9 cellular contexts compared by ENCODE assay signal in genomic region chr2:230347659-230348305, GRCh38. TPM values are rescaled to one million over a fixed set of nuclear protein-coding genes. Genes with fewer than 3 reads are reported as not detected.
DNase-seq lines count a peak whose midpoint lies in the region; ATAC-seq and TF ChIP-seq lines count a peak whose summit lies in the region.
"Had no signal": no experiment of that assay in that cellular context is flagged by ENCODE, and none has a peak within 500 bp of the region (broad histone marks: within the 10 kb centered on the region; RNA-seq: fewer than 3 reads in every experiment).

No MANE protein-coding gene starts in this region.

- ATAC-seq in HG02759 (IDR thresholded peaks at IDR 0.05; ENCODE audit: unreplicated experiment), result peak; percentile 74
- ATAC-seq in left lobe of liver, result peak; percentile 92

- H3K27ac Mint-ChIP-seq in activated CD4-positive, alpha-beta T cell treated with anti-CD3 and anti-CD28 coated beads, Interleukin-2, amount 10 ng/mL, durations not matched to agents 7 days and 5 days, result peak overlapping the region; percentile 92

- DNase-seq in GM12865 (ENCODE audit: low read depth), result peak; percentile 67
- peak; percentile 53 for DNase-seq in activated CD4-positive, alpha-beta T cell treated with anti-CD3 and anti-CD28 coated beads, Interleukin-2, amount 10 ng/mL, durations not matched to agents 7 days and 5 days
- no peak for DNase-seq in left lobe of liver (ENCODE audit: low spot score)
- no peak for DNase-seq in SW480 (ENCODE audit: low spot score)
- no peak for DNase-seq in cerebellar cortex (ENCODE audit: low spot score)
- DNase-seq in NCI-H510A (lab: John Stamatoyannopoulos, UW), result no peak
- no peak for DNase-seq in mucosa of gallbladder (ENCODE audit: low spot score)
- DNase-seq: NCI-H2171 treated with DMSO at 0.1 percent for 48 hours had no signal

- peak overlapping the region; percentile 20 for H3K4me3 Mint-ChIP-seq in activated CD4-positive, alpha-beta T cell treated with anti-CD3 and anti-CD28 coated beads, Interleukin-2, amount 10 ng/mL, durations not matched to agents 7 days and 5 days

- no peak overlapping the region for H3K4me3 ChIP-seq in GM12865 (ENCODE audit: low read depth, low read length)

- POLR2A ChIA-PET in activated CD4-positive, alpha-beta T cell treated with anti-CD3 and anti-CD28 coated beads, Interleukin-2, amount 10 ng/mL, durations not matched to agents 7 days and 5 days (lab: Charles Lee), result interaction anchor here (0.7 kb wide), 1 partner anchor 104 kb away, joined by 3 read pairs; no protein-coding TSS in a partner anchor

- no peak for TF ChIP-seq CTCF in GM12865 (IDR thresholded peaks at IDR 0.05; ENCODE audit: insufficient read depth, low read depth, low read length, missing control alignments)

- H3K4me1 Mint-ChIP-seq in activated CD4-positive, alpha-beta T cell treated with anti-CD3 and anti-CD28 coated beads, Interleukin-2, amount 10 ng/mL, durations not matched to agents 7 days and 5 days, result peaks cover 63% of the 10 kb centered on the region

- peaks cover 86% of the 10 kb centered on the region for H3K36me3 Mint-ChIP-seq in activated CD4-positive, alpha-beta T cell treated with anti-CD3 and anti-CD28 coated beads, Interleukin-2, amount 10 ng/mL, durations not matched to agents 7 days and 5 days (ENCODE audit: low read depth)

- CTCF ChIA-PET in activated CD4-positive, alpha-beta T cell treated with anti-CD3 and anti-CD28 coated beads, Interleukin-2, amount 10 ng/mL, durations not matched to agents 7 days and 5 days (lab: Charles Lee), result interaction anchor here (0.5 to 1.4 kb wide), 4 partner anchors 10 to 332 kb away, joined by 3 to 7 read pairs (median 4); partner anchors contain the start of gene SP140L

- H3K27me3 Mint-ChIP-seq in activated CD4-positive, alpha-beta T cell treated with anti-CD3 and anti-CD28 coated beads, Interleukin-2, amount 10 ng/mL, durations not matched to agents 7 days and 5 days, result no peaks in the 10 kb centered on the region

- H3K9me3 Mint-ChIP-seq in activated CD4-positive, alpha-beta T cell treated with anti-CD3 and anti-CD28 coated beads, Interleukin-2, amount 10 ng/mL, durations not matched to agents 7 days and 5 days, result peaks cover 44% of the 10 kb centered on the region

RNA-seq across cellular contexts. Expression of gene SP140L, which starts 20.8 kb away (rescaled TPM):
- total RNA-seq in activated CD4-positive, alpha-beta T cell treated with anti-CD3 and anti-CD28 coated beads, Interleukin-2, amount 10 ng/mL, durations not matched to agents 7 days and 5 days, result 100 to 1,000 TPM in 1 of 2 experiments, 10 to 100 TPM in 1; 95.1 to 101 TPM
- total RNA-seq in left lobe of liver (6.1 TPM), mucosa of gallbladder (19.5 TPM)

Comparison
In these comparisons a context has a peak if more than half of its experiments do, and no peak if none do; other contexts are left out.
1. DNase-seq: peak in GM12865 (single experiment) and activated CD4-positive, alpha-beta T cell treated with anti-CD3 and anti-CD28 coated beads, Interleukin-2, amount 10 ng/mL, durations not matched to agents 7 days and 5 days (single experiment); none in left lobe of liver (single experiment), SW480 (single experiment), cerebellar cortex (single experiment), NCI-H510A (single experiment) and mucosa of gallbladder (single experiment).